1 cellular context compared by ENCODE assay signal in genomic region chr11:37230865-37231264, GRCh38.
TF ChIP-seq lines count a peak whose summit lies in the region.

No MANE protein-coding gene starts in this region.

TF ChIP-seq in H1, 55 proteins besides CTCF, POLR2A, EP300 and RAD21 (continued from another document):
- TF ChIP-seq RXRA (IDR thresholded peaks at IDR 0.05; ENCODE audit: insufficient read depth, low read depth, low read length) (no peak), MAFK (IDR thresholded peaks at IDR 0.05; ENCODE audit: low read depth, low read length) (no peak), TAF7 (optimal IDR thresholded peaks at IDR 0.05; ENCODE audit: borderline replicate concordance, low read depth, low read length) (no peak), TEAD4 (IDR thresholded peaks at IDR 0.05; ENCODE audit: low read depth, low read length) (no peak), BRCA1 (IDR thresholded peaks at IDR 0.05; ENCODE audit: low read depth, low read length) (no peak), CBX5 (IDR thresholded peaks at IDR 0.05; ENCODE audit: low read depth, low read length) (no peak), SIRT6 (IDR thresholded peaks at IDR 0.05; ENCODE audit: low read length) (no peak)
TF ChIP-seq in H1: peak in this region for 0.
